8 cellular contexts compared by ENCODE assay signal in the genomic region with DNA sequence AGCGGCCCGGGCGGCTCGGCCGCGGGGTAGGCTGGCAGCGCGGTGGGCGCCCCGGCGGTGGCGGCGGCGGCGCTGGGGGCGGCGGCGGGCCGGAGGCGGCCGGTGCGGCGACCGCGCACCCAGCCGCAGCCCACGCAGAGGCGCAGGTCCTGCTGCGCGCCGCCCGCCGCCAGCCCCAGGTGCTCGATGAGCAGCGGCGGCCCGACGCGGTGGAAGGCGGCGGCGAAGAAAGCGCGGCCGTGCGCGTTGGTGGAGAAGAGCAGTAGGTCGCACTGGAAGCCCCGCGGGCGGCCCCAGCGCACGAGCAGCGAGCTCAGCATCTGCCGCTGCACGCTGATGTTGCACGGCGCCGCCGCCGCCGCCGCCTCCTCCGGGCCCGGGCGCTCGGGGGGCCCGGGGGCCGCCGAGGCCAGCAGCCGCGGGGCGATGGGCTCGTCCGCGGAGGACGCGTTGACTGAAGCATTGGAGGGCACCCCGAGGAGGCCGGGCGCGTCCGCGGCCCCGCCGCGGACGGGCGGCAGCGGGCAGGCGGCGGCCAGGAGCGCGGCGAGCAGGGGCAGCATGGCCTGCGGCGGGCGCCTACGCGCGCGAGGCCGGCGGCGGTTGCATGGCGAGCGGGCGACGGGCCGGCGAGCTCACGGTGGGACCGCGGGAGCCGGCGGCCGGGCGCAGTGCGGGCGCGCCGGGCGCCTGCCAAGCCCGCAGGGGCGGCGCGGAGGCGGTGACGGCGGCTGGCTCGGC. TPM values are rescaled to one million over a fixed set of nuclear protein-coding genes. Genes with fewer than 3 reads are reported as not detected.
DNase-seq lines count a peak whose midpoint lies in the region; ATAC-seq, FAIRE-seq and TF ChIP-seq lines count a peak whose summit lies in the region.

No MANE protein-coding gene starts in this region.

- RAD21 ChIA-PET in GM12878 (lab: Charles Lee; ENCODE audit: unreplicated experiment), result interaction anchor here (1.4 kb wide), 1 partner anchor 183 kb away, joined by 4 read pairs; no protein-coding TSS in a partner anchor

- under 1% methylated on average over 71 of the region's 131 CpGs for WGBS in GM12878 (ENCODE audit: insufficient coverage, insufficient replicate concordance, low lambda C conversion rate, missing lambda C conversion rate)

- no peaks in the 10 kb centered on the region for H3K9me1 ChIP-seq in keratinocyte (ENCODE audit: control insufficient read depth, extremely low read depth, insufficient read depth, low read length)

- intact Hi-C loops in GM12878 (cut with micrococcal nuclease; ENCODE audit: unreplicated experiment), result no loop called here

- H3K79me2 ChIP-seq in GM12878 (ENCODE audit: control insufficient read depth, insufficient read depth, low read length) (no peaks in the 10 kb centered on the region), keratinocyte (ENCODE audit: control insufficient read depth, insufficient read depth, low read length) (no peaks in the 10 kb centered on the region)

- TF ChIP-seq POLR2A in GM12878 (IDR thresholded peaks at IDR 0.05; ENCODE audit: low read depth, low read length), result no peak

- H3K9me3 ChIP-seq in SJSA1 (replicated peaks), result no peaks in the 10 kb centered on the region
- H3K9me3 ChIP-seq in GM12878 (replicated peaks; ENCODE audit: control insufficient read depth, insufficient read depth, low read length), result no peaks in the 10 kb centered on the region
- H3K9me3 ChIP-seq in keratinocyte (ENCODE audit: control insufficient read depth, low read depth, low read length), result no peaks in the 10 kb centered on the region

- no peak for FAIRE-seq in GM12878 (lab: Jason Lieb, UNC)
- no peak for FAIRE-seq in keratinocyte (lab: Jason Lieb, UNC)

- H3K4me1 ChIP-seq in SJSA1 (replicated peaks) (peaks cover 13% of the 10 kb centered on the region), GM12878 (ENCODE audit: control insufficient read depth, insufficient read depth, low read length) (no peaks in the 10 kb centered on the region), keratinocyte (ENCODE audit: control insufficient read depth, extremely low read depth, insufficient read depth, low read length) (peaks cover 17% of the 10 kb centered on the region)

- no peak for TF ChIP-seq RAD21 in GM12878 (IDR thresholded peaks at IDR 0.05; ENCODE audit: insufficient read depth, low read depth, low read length)

- H2AFZ ChIP-seq in GM12878 (ENCODE audit: control insufficient read depth, low read depth, low read length) (no peak overlapping the region), keratinocyte (ENCODE audit: control insufficient read depth, low read length) (peak overlapping the region; percentile 83)

- no peak for TF ChIP-seq CTCF in GM12878 (IDR thresholded peaks at IDR 0.05 in 2 of 3, conservative IDR thresholded peaks at IDR 0.05 in 1 of 3; ENCODE audit: control insufficient read depth in 2 of 3, extremely low read depth in 1 of 3, insufficient read depth in 1 of 3, low read depth in 3 of 3, low read length in 3 of 3)
- TF ChIP-seq CTCF in keratinocyte (optimal IDR thresholded peaks at IDR 0.05 in 1 of 3, IDR thresholded peaks at IDR 0.05 in 1 of 3, conservative IDR thresholded peaks at IDR 0.05 in 1 of 3; ENCODE audit: extremely low read depth in 1 of 3, insufficient read depth in 2 of 3, low read length in 3 of 3), result no peak

- H3K4me2 ChIP-seq in GM12878 (ENCODE audit: control insufficient read depth, insufficient read depth) (peak overlapping the region; percentile 74), keratinocyte (ENCODE audit: control insufficient read depth, extremely low read depth, insufficient read depth, low read depth, low read length) (peak overlapping the region; percentile 80)

- SMC1A ChIA-PET in GM12878 (lab: Charles Lee; ENCODE audit: uncharacterized antibody, unreplicated experiment), result no interaction called here

- in situ Hi-C loops in GM12878 (cut with MboI), result loop anchor here (10.0 kb wide), 1 partner anchor 439 kb away; no protein-coding TSS in a partner anchor

- DNase-seq in NCI-H1417 (lab: John Stamatoyannopoulos, UW) (peak in 2 of 3 experiments; percentile 52 to 63), NCI-H1417 treated with DMSO at 0.1 percent for 48 hours (lab: John Stamatoyannopoulos, UW) (no peak), SJSA1 (ENCODE audit: low read depth in 1 of 2, low spot score in 2 of 2) (peak in 1 of 2 experiments; percentile 20), GM12878 (ENCODE audit: low read depth, low spot score) (no peak), keratinocyte (ENCODE audit: low read depth, low spot score) (no peak), middle frontal gyrus (ENCODE audit: extremely low spot score, low spot score) (no peak)
- peak; percentile 18 to 34 for DNase-seq in stimulated activated CD4-positive, alpha-beta T cell treated with anti-CD3 and anti-CD28 coated beads, Interleukin-4, amount 100 ng/mL, for 4 hours

- no TSS peak for BruUV-seq in GM12878 (replicated peaks; lab: Mats Ljungman, UMichigan)

- H3K36me3 ChIP-seq in SJSA1 (no peaks in the 10 kb centered on the region), GM12878 (ENCODE audit: control insufficient read depth in 2 of 2, insufficient read depth in 2 of 2, low read length in 1 of 2) (no peaks in the 10 kb centered on the region), keratinocyte (ENCODE audit: control insufficient read depth in 2 of 2, extremely low read depth in 1 of 2, insufficient read depth in 2 of 2, low read length in 2 of 2) (no peaks in the 10 kb centered on the region)

- no peak overlapping the region for H3K9ac ChIP-seq in GM12878 (ENCODE audit: control insufficient read depth, insufficient read depth, low read length)
- H3K9ac ChIP-seq in keratinocyte (ENCODE audit: control insufficient read depth, extremely low read depth, insufficient read depth, low read length), result peak overlapping the region; percentile 70

- H3K27me3 ChIP-seq in SJSA1 (replicated peaks), result no peaks in the 10 kb centered on the region; the same call in 1 of the 2 replicates
- peaks cover 3 to 13% of the 10 kb centered on the region in 2 experiments for H3K27me3 ChIP-seq in GM12878 (replicated peaks in 1 of 2; ENCODE audit: control insufficient read depth in 2 of 2, insufficient read depth in 2 of 2, low read length in 1 of 2)
- H3K27me3 ChIP-seq in keratinocyte (ENCODE audit: control insufficient read depth, extremely low read depth, insufficient read depth, low read length), result peaks cover 18% of the 10 kb centered on the region

- dilution Hi-C loops in keratinocyte (cut with MboI; ENCODE audit: extremely low pct_ligation_motif_present, low sequenced_read_pairs), result no loop called here

- ATAC-seq in HG02759 (IDR thresholded peaks at IDR 0.05; ENCODE audit: unreplicated experiment) (peak; percentile 53), GM12878 (peak; percentile 57)

- H4K20me1 ChIP-seq in GM12878 (ENCODE audit: control insufficient read depth, insufficient read depth), result no peaks in the 10 kb centered on the region
- no peaks in the 10 kb centered on the region for H4K20me1 ChIP-seq in keratinocyte (ENCODE audit: control insufficient read depth, extremely low read depth, insufficient read depth, low read length)

- no peak for TF ChIP-seq EP300 in GM12878 (IDR thresholded peaks at IDR 0.05; ENCODE audit: borderline replicate concordance in 1 of 2, control insufficient read depth in 1 of 2, low read depth in 2 of 2, low read length in 2 of 2)

- H3K27ac ChIP-seq in SJSA1, result no peak overlapping the region
- no peak overlapping the region for H3K27ac ChIP-seq in GM12878 (ENCODE audit: control insufficient read depth, insufficient read depth)
- H3K27ac ChIP-seq in keratinocyte (ENCODE audit: control insufficient read depth, insufficient read depth, low read length), result no peak overlapping the region

- POLR2A ChIA-PET in GM12878 (lab: Charles Lee), result no interaction called here

- H3K4me3 ChIP-seq in SJSA1, result peak overlapping the region; percentile 88
- H3K4me3 ChIP-seq in GM12878, result no peak overlapping the region; the same call in 1 of the 2 replicates
- H3K4me3 ChIP-seq in keratinocyte (ENCODE audit: control insufficient read depth in 2 of 3, extremely low read depth in 1 of 3, insufficient read depth in 2 of 3, low read depth in 1 of 3, low read length in 3 of 3), result peak overlapping the region; percentile 52 to 76 (median 73)

- CTCF ChIA-PET in GM12878 (lab: Yijun Ruan, JAX), result interaction anchor here (1.6 to 3.1 kb wide), 2 partner anchors 182 to 185 kb away, joined by 4 to 16 read pairs; no protein-coding TSS in a partner anchor

TF ChIP-seq in GM12878, 131 proteins besides CTCF, POLR2A, EP300 and RAD21 (continues in another document):
- TF ChIP-seq FOXM1 (IDR thresholded peaks at IDR 0.05; ENCODE audit: low read depth, low read length), result no peak
- peak; percentile 71 for TF ChIP-seq SUZ12 (IDR thresholded peaks at IDR 0.05; ENCODE audit: unreplicated experiment)

RNA-seq across cellular contexts. Expression of gene TMEM158, which starts 0.5 kb away (rescaled TPM):
- total RNA-seq in SJSA1 (2014; rRNA removed; shearing (Covaris generic)), result 11.4 and 16.5 TPM in 2 replicates
- not detected in 2 replicates for total RNA-seq in GM12878 (2013; cell fraction: nucleolus; rRNA removed)
- not detected in 2 replicates for total RNA-seq in GM12878 (2014; rRNA removed)
- not detected in 2 replicates for total RNA-seq in GM12878 (2014; rRNA removed; fragmentation: Illumina TruSeq; extraction: Trizol)
- total RNA-seq in GM12878 (2021), result not detected in 2 replicates
- polyA plus RNA-seq in GM12878 (2011; ENCODE audit: low read depth), result not detected
- not detected in 2 replicates for polyA plus RNA-seq in GM12878 (2011; rRNA removed)
- 0.03 TPM in 1 of 2 replicates, not detected in the other for polyA plus RNA-seq in GM12878 (2011; cell fraction: cytosol; rRNA removed)
- polyA plus RNA-seq in GM12878 (2011; cell fraction: nucleus; rRNA removed), result 0.06 TPM in 1 of 2 replicates, not detected in the other
- polyA plus RNA-seq in GM12878 (2012), result not detected in 2 replicates
- not detected in 2 replicates for polyA plus RNA-seq in GM12878 (2014; fragmentation: Illumina TruSeq; extraction: Trizol)
- not detected for polyA plus RNA-seq in GM12878 (2014; fragmentation: Nextera tagmentation; extraction: Ambion mirVana)
- not detected in 2 replicates for polyA plus RNA-seq in GM12878 (2014; rRNA removed)
- not detected for polyA plus RNA-seq in GM12878 (2016; fragmentation: Nextera tagmentation; extraction: Ambion mirVana)
- polyA minus RNA-seq in GM12878 (2011; rRNA and poly(A)+ RNA removed), result not detected in 2 replicates
- not detected in 2 replicates for polyA minus RNA-seq in GM12878 (2011; cell fraction: cytosol; rRNA and poly(A)+ RNA removed)
- not detected in 2 replicates for polyA minus RNA-seq in GM12878 (2011; cell fraction: nucleus; rRNA and poly(A)+ RNA removed)
- 2.0 to 3.4 TPM (median 2.0 TPM) in 3 replicates for polyA plus RNA-seq in keratinocyte
- 0.96 TPM for polyA plus RNA-seq in keratinocyte (2011; ENCODE audit: low read depth)
- polyA plus RNA-seq in keratinocyte (2011; cell fraction: cytosol; rRNA removed), result 1.9 and 3.7 TPM in 2 replicates
- polyA plus RNA-seq in keratinocyte (2011; cell fraction: nucleus; rRNA removed), result 2.3 and 3.1 TPM in 2 replicates
- 1.3 and 6.2 TPM in 2 replicates for polyA plus RNA-seq in keratinocyte (2012; ENCODE audit: low replicate concordance)
- 0.75 to 0.86 TPM (median 0.76 TPM) in 3 replicates for polyA minus RNA-seq in keratinocyte
- polyA minus RNA-seq in keratinocyte (2011; cell fraction: cytosol; rRNA and poly(A)+ RNA removed), result 6.1 TPM
- polyA minus RNA-seq in keratinocyte (2011; cell fraction: nucleus; rRNA and poly(A)+ RNA removed), result 0.62 and 0.74 TPM in 2 replicates

Comparison
In these comparisons a context has a peak if more than half of its experiments do, and no peak if none do; other contexts are left out.
1. DNase-seq: peak in NCI-H1417 (2 of 3) and stimulated activated CD4-positive, alpha-beta T cell treated with anti-CD3 and anti-CD28 coated beads, Interleukin-4, amount 100 ng/mL, for 4 hours (2 of 2); none in NCI-H1417 treated with DMSO at 0.1 percent for 48 hours (single experiment), GM12878 (single experiment), keratinocyte (single experiment) and middle frontal gyrus (single experiment).
2. RNA of gene TMEM158, which starts 0.5 kb away (total RNA-seq): 11.4 to 16.5 TPM in SJSA1; not detected in GM12878; every median in the first group is over 10 times any median in the second.